Comparison of ENCODE assay signal across 27 cellular contexts in the genomic region with DNA sequence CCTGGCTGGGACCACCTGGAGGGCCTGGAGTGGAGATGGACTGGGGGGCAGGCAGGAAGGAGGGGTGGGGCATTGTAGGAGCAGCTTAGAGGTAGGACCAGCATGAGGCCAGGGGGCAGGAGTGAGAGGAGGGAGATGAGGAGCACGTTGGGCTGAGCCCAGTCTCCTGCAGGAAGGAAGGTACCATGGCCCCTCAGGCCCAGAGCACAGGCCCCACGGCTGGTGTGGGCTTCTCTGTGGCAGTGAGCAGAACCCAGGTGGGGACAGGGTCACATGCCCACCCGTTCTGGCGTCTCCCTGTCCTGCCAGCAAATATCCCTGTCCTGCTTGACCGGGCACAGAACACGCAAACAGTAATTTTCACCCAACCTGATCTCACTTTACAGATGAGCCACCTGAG.
"Had no signal": no experiment of that assay in that cellular context is flagged by ENCODE, and none has a peak within 500 bp of the region (broad histone marks: within the 10 kb centered on the region; RNA-seq: fewer than 3 reads in every experiment).

No MANE protein-coding gene starts in this region.

- FAIRE-seq: pancreas, small intestine, urothelium cell line had no signal

- H2AFZ ChIP-seq: neural progenitor cell had no signal

- DNase-seq: naive thymus-derived CD4-positive, alpha-beta T cell; natural killer cell; nucleus accumbens; pancreas; retina; right cardiac atrium; sigmoid colon; small intestine; stimulated activated CD4-positive, alpha-beta T cell treated with anti-CD3 and anti-CD28 coated beads, Interleukin-15, amount 100 ng/mL, for 24 hours; stimulated activated CD4-positive, alpha-beta T cell treated with anti-CD3 and anti-CD28 coated beads, Interleukin-2, amount 100 ng/mL, for 24 hours; stimulated activated CD4-positive, alpha-beta T cell treated with anti-CD3 and anti-CD28 coated beads, Interleukin-2, amount 100 ng/mL, for 48 hours; stimulated activated CD4-positive, alpha-beta T cell treated with anti-CD3 and anti-CD28 coated beads, Interleukin-4, amount 100 ng/mL, for 24 hours; stimulated activated naive B cell treated with anti-CD40 and anti-IgM and Interleukin-4, amounts not matched to agents 10 μg/mL and 1 μg/mL and 100 μg/mL, for 72 hours; stimulated activated naive CD4-positive, alpha-beta T cell treated with Interleukin-2 at 50 U/mL for 16 hours; stomach; thyroid gland; trophoblast cell; upper lobe of left lung had no signal

- H3K27ac ChIP-seq: neural progenitor cell, neutrophil, pancreas, prostate gland, right lobe of liver, sigmoid colon, stomach, thoracic aorta, thyroid gland, tibial nerve, upper lobe of left lung, vagina had no signal

- H3K4me2 ChIP-seq: neural progenitor cell had no signal

- H3K4me3 ChIP-seq: neural progenitor cell, pancreas, prostate gland, right lobe of liver, sigmoid colon, stomach, thoracic aorta, thyroid gland, tibial nerve, upper lobe of left lung, vagina had no signal

- H3K4me1 ChIP-seq: pancreas, prostate gland, right lobe of liver, thyroid gland had no signal

- H3K9ac ChIP-seq: neural progenitor cell had no signal

- H3K27me3 ChIP-seq: neural progenitor cell, right lobe of liver, thyroid gland, vagina had no signal

- H3K9me3 ChIP-seq: neutrophil, pancreas, prostate gland, right lobe of liver, sigmoid colon, stomach, thoracic aorta, thyroid gland, tibial nerve, upper lobe of left lung, vagina had no signal

- H3K36me3 ChIP-seq: neural progenitor cell, neutrophil, pancreas, prostate gland, right lobe of liver, stomach, thoracic aorta, thyroid gland, tibial nerve, upper lobe of left lung, vagina had no signal

- ATAC-seq: naive thymus-derived CD4-positive, alpha-beta T cell; natural killer cell; pancreas; right cardiac atrium; right lobe of liver; stimulated activated effector memory CD8-positive, alpha-beta T cell treated with anti-CD3 and anti-CD28 coated beads, Interleukin-12 subunit alpha, Interleukin-12 subunit beta, amount 100 ng/mL, for 72 hours; stimulated activated naive B cell treated with anti-CD40 and anti-IgM and Interleukin-4, amounts not matched to agents 10 μg/mL and 1 μg/mL and 100 μg/mL, for 72 hours had no signal
